In genomic region chr18:56200381-56200831, GRCh38 we compare ENCODE assay signal across 10 cellular contexts.
DNase-seq lines count a peak whose midpoint lies in the region; ATAC-seq and TF ChIP-seq lines count a peak whose summit lies in the region.
"Had no signal": no experiment of that assay in that cellular context is flagged by ENCODE, and none has a peak within 500 bp of the region (broad histone marks: within the 10 kb centered on the region; RNA-seq: fewer than 3 reads in every experiment).

No MANE protein-coding gene starts in this region.

- TF ChIP-seq CTCF in RWPE2 (IDR thresholded peaks at IDR 0.05; ENCODE audit: poor library complexity, severe bottlenecking) = no peak

- intact Hi-C loops in sciatic nerve (cut with DNase I) = no loop called here

- DNase-seq in GM04503 (ENCODE audit: low read depth) (peak; percentile 57), RWPE2 (ENCODE audit: low spot score) (no peak), fibroblast of peridontal ligament (ENCODE audit: extremely low read depth) (peak; percentile 71), sciatic nerve (ENCODE audit: low spot score) (no peak), Kasumi-1 (lab: John Stamatoyannopoulos, UW) (no peak), immature natural killer cell (no peak)
- DNase-seq: activated CD4-positive, alpha-beta T cell treated with anti-CD3 and anti-CD28 coated beads for 1 hour; stimulated activated CD8-positive, alpha-beta memory T cell treated with anti-CD3 and anti-CD28 coated beads, Interleukin-4, amount 100 ng/mL, for 48 hours had no signal

- no peaks in the 10 kb centered on the region for H3K4me1 Mint-ChIP-seq in immature natural killer cell

- no peak overlapping the region for H3K4me3 Mint-ChIP-seq in immature natural killer cell

- peaks cover 0 to 5% (median 0%) of the 10 kb centered on the region in 3 donors for H3K36me3 Mint-ChIP-seq in immature natural killer cell

- H3K36me3 ChIP-seq in RWPE2 (ENCODE audit: low read depth) = no peaks in the 10 kb centered on the region

- peaks cover 0 to 2% (median 0%) of the 10 kb centered on the region in 3 donors for H3K27me3 Mint-ChIP-seq in immature natural killer cell (ENCODE audit: low read depth in 3 of 3)

- no peak overlapping the region for H3K27ac ChIP-seq in RWPE2 (ENCODE audit: poor library complexity, severe bottlenecking)

- H3K9me3 Mint-ChIP-seq in immature natural killer cell = peaks cover 0 to 6% (median 2%) of the 10 kb centered on the region in 6 donors

- H3K9me3 ChIP-seq in RWPE2 (ENCODE audit: severe bottlenecking) = no peaks in the 10 kb centered on the region

- ATAC-seq in RWPE2 (ENCODE audit: low read depth) (0 out of 3 replicates have a peak, but pooled peaks have one; percentile 40), sciatic nerve (peak; percentile 63), HG02610 (IDR thresholded peaks at IDR 0.05; ENCODE audit: unreplicated experiment) (no peak), HG03097 (IDR thresholded peaks at IDR 0.05; ENCODE audit: low FRiP score, unreplicated experiment) (no peak)

- no peaks in the 10 kb centered on the region for H3K27me3 ChIP-seq in RWPE2 (ENCODE audit: insufficient read depth, poor library complexity, severe bottlenecking)

- H3K4me1 ChIP-seq in RWPE2 (ENCODE audit: insufficient read depth, poor library complexity, severe bottlenecking) = no peaks in the 10 kb centered on the region

- no peak overlapping the region for H3K4me3 ChIP-seq in RWPE2 (ENCODE audit: severe bottlenecking)

- no peak overlapping the region for H3K27ac Mint-ChIP-seq in immature natural killer cell

Comparison
In these comparisons a context has a peak if more than half of its experiments do, and no peak if none do; other contexts are left out.
1. DNase-seq: peak in GM04503 (single experiment) and fibroblast of peridontal ligament (single experiment); none in RWPE2 (single experiment), sciatic nerve (single experiment), Kasumi-1 (0 of 2) and immature natural killer cell (0 of 3).
2. ATAC-seq: peak in RWPE2 (single experiment) and sciatic nerve (single experiment); none in HG02610 (single experiment) and HG03097 (single experiment).